Comparison of ENCODE assay signal across 9 cellular contexts in the genomic region with DNA sequence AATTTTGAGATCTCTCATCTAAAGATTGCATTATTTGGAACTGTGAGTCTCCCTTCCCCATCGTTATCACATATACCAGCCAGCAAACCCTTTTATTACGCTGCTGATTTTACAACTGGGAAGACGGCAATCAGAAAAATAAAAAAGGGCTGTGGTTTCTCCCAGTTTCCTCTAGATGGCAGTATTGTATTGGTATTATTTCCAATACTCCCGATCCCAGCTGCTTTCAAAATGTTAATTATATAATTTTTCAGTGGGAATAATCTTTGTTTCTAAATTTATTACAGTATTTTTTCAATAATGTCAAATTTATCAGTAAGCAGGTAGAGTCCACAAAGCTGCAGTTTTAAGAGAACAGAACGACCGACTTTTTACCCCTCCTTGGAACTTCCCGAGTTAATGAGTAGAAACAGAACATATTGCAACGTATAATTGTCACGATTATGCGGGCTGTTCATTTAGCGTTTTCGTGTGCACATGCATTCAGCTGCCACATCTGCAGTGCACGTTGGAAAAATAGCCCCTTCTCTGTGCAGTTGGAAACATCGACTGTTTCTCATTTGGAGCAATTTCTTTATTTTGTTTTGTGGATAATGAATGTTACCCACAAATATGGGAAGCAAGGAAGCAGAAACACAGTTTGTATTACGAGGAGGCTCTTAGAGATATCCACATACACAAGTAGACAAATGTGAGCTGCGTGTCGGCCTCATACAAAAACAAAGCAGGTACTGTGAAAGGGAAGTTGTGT.
DNase-seq lines count a peak whose midpoint lies in the region; ATAC-seq and TF ChIP-seq lines count a peak whose summit lies in the region.
"Had no signal": no experiment of that assay in that cellular context is flagged by ENCODE, and none has a peak within 500 bp of the region (broad histone marks: within the 10 kb centered on the region; RNA-seq: fewer than 3 reads in every experiment).

No MANE protein-coding gene starts in this region.

- peak overlapping the region; percentile 97 for H3K4me2 ChIP-seq in osteoblast (ENCODE audit: insufficient read depth, low read length)
- H3K4me2 ChIP-seq: BLaER1 had no signal

- DNase-seq in DMS 273 (lab: John Stamatoyannopoulos, UW; ENCODE audit: unreplicated experiment) = peak; percentile 50
- no peak for DNase-seq in DMS 273 treated with DMSO at 0.1 percent for 48 hours (lab: John Stamatoyannopoulos, UW)
- peak; percentile 43 for DNase-seq in HT1080 (ENCODE audit: low read depth)
- DNase-seq in RPMI8226 = peak; percentile 6
- DNase-seq in erythroblast (lab: John Stamatoyannopoulos, UW) = peak; percentile 15 to 39
- peak; percentile 74 for DNase-seq in osteoblast (ENCODE audit: insufficient read length, low spot score, missing footprints)

- no peak for TF ChIP-seq POLR2A in erythroblast (IDR thresholded peaks at IDR 0.05; ENCODE audit: low read length)

- no peak overlapping the region for H3K27ac ChIP-seq in osteoblast (ENCODE audit: low read depth, low read length)
- H3K27ac ChIP-seq: BLaER1 had no signal

- H3K27me3 ChIP-seq in osteoblast (ENCODE audit: insufficient read depth, low read length) = peaks cover 12% of the 10 kb centered on the region
- H3K27me3 ChIP-seq: BLaER1 had no signal

- no peak for ATAC-seq in GM18909 (IDR thresholded peaks at IDR 0.05; ENCODE audit: poor library complexity, unreplicated experiment)
- ATAC-seq in HG02798 (IDR thresholded peaks at IDR 0.05; ENCODE audit: poor library complexity, unreplicated experiment) = no peak

- H3K9me3 ChIP-seq in osteoblast (ENCODE audit: low read depth, low read length) = no peaks in the 10 kb centered on the region

- peak; percentile 75 for TF ChIP-seq CTCF in osteoblast (IDR thresholded peaks at IDR 0.05; ENCODE audit: extremely low read depth, low read depth, low read length)

- H4K20me1 ChIP-seq in osteoblast (ENCODE audit: insufficient read depth, low read length) = no peaks in the 10 kb centered on the region
- H4K20me1 ChIP-seq: BLaER1 had no signal

- H3K79me2 ChIP-seq in osteoblast (ENCODE audit: insufficient read depth, low read length) = no peaks in the 10 kb centered on the region

- peak overlapping the region; percentile 68 for H3K4me3 ChIP-seq in osteoblast (ENCODE audit: insufficient read depth, low read length)
- H3K4me3 ChIP-seq: BLaER1 had no signal

- H3K4me1 ChIP-seq in osteoblast (ENCODE audit: insufficient read depth, low read length) = peaks cover 3% of the 10 kb centered on the region
- H3K4me1 ChIP-seq: BLaER1 had no signal

- peak overlapping the region; percentile 77 for H2AFZ ChIP-seq in osteoblast (ENCODE audit: low read length)

- no peaks in the 10 kb centered on the region for H3K36me3 ChIP-seq in osteoblast (ENCODE audit: insufficient read depth, low read length)
- H3K36me3 ChIP-seq: BLaER1 had no signal
